In the genomic region with DNA sequence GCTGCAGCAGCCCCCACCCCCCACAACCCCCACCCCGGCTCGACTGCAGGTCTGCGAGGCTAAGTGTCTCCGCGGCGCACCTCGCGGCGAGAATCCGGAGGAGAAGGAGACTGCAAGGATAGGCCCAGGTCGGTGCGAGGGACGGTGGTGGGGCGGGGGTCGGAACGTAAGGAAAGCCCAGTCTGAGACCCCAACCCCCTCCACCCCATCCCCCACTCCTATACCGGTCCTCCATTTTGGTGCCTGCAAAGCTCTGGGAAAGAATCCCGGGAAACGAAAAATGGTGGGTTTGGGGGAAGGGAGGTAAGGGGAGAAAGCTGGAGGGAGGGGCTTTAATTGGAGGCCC, we compare ENCODE assay signal across 1 cellular context.
TF ChIP-seq lines count a peak whose summit lies in the region.

No MANE protein-coding gene starts in this region.

TF ChIP-seq in GM23338, 12 proteins besides CTCF, POLR2A, EP300 and RAD21 (continued from another document):
- TF ChIP-seq, protein P1, sequence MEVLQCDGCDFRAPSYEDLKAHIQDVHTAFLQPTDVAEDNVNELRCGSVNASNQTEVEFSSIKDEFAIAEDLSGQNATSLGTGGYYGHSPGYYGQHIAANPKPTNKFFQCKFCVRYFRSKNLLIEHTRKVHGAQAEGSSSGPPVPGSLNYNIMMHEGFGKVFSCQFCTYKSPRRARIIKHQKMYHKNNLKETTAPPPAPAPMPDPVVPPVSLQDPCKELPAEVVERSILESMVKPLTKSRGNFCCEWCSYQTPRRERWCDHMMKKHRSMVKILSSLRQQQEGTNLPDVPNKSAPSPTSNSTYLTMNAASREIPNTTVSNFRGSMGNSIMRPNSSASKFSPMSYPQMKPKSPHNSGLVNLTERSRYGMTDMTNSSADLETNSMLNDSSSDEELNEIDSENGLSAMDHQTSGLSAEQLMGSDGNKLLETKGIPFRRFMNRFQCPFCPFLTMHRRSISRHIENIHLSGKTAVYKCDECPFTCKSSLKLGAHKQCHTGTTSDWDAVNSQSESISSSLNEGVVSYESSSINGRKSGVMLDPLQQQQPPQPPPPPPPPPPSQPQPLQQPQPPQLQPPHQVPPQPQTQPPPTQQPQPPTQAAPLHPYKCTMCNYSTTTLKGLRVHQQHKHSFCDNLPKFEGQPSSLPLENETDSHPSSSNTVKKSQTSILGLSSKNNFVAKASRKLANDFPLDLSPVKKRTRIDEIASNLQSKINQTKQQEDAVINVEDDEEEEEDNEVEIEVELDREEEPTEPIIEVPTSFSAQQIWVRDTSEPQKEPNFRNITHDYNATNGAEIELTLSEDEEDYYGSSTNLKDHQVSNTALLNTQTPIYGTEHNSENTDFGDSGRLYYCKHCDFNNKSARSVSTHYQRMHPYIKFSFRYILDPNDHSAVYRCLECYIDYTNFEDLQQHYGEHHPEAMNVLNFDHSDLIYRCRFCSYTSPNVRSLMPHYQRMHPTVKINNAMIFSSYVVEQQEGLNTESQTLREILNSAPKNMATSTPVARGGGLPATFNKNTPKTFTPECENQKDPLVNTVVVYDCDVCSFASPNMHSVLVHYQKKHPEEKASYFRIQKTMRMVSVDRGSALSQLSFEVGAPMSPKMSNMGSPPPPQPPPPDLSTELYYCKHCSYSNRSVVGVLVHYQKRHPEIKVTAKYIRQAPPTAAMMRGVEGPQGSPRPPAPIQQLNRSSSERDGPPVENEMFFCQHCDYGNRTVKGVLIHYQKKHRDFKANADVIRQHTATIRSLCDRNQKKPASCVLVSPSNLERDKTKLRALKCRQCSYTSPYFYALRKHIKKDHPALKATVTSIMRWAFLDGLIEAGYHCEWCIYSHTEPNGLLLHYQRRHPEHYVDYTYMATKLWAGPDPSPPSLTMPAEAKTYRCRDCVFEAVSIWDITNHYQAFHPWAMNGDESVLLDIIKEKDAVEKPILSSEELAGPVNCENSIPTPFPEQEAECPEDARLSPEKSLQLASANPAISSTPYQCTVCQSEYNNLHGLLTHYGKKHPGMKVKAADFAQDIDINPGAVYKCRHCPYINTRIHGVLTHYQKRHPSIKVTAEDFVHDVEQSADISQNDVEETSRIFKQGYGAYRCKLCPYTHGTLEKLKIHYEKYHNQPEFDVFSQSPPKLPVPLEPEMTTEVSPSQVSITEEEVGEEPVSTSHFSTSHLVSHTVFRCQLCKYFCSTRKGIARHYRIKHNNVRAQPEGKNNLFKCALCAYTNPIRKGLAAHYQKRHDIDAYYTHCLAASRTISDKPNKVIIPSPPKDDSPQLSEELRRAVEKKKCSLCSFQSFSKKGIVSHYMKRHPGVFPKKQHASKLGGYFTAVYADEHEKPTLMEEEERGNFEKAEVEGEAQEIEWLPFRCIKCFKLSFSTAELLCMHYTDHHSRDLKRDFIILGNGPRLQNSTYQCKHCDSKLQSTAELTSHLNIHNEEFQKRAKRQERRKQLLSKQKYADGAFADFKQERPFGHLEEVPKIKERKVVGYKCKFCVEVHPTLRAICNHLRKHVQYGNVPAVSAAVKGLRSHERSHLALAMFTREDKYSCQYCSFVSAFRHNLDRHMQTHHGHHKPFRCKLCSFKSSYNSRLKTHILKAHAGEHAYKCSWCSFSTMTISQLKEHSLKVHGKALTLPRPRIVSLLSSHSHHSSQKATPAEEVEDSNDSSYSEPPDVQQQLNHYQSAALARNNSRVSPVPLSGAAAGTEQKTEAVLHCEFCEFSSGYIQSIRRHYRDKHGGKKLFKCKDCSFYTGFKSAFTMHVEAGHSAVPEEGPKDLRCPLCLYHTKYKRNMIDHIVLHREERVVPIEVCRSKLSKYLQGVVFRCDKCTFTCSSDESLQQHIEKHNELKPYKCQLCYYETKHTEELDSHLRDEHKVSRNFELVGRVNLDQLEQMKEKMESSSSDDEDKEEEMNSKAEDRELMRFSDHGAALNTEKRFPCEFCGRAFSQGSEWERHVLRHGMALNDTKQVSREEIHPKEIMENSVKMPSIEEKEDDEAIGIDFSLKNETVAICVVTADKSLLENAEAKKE (CRISPR knock-in tag; IDR thresholded peaks at IDR 0.05), result no peak
- TF ChIP-seq, protein P2, sequence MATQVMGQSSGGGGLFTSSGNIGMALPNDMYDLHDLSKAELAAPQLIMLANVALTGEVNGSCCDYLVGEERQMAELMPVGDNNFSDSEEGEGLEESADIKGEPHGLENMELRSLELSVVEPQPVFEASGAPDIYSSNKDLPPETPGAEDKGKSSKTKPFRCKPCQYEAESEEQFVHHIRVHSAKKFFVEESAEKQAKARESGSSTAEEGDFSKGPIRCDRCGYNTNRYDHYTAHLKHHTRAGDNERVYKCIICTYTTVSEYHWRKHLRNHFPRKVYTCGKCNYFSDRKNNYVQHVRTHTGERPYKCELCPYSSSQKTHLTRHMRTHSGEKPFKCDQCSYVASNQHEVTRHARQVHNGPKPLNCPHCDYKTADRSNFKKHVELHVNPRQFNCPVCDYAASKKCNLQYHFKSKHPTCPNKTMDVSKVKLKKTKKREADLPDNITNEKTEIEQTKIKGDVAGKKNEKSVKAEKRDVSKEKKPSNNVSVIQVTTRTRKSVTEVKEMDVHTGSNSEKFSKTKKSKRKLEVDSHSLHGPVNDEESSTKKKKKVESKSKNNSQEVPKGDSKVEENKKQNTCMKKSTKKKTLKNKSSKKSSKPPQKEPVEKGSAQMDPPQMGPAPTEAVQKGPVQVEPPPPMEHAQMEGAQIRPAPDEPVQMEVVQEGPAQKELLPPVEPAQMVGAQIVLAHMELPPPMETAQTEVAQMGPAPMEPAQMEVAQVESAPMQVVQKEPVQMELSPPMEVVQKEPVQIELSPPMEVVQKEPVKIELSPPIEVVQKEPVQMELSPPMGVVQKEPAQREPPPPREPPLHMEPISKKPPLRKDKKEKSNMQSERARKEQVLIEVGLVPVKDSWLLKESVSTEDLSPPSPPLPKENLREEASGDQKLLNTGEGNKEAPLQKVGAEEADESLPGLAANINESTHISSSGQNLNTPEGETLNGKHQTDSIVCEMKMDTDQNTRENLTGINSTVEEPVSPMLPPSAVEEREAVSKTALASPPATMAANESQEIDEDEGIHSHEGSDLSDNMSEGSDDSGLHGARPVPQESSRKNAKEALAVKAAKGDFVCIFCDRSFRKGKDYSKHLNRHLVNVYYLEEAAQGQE (IDR thresholded peaks at IDR 0.05; ENCODE audit: unreplicated experiment), result no peak
- TF ChIP-seq NANOG (IDR thresholded peaks at IDR 0.05; ENCODE audit: borderline replicate concordance) (no peak), POLR2AphosphoS5 (IDR thresholded peaks at IDR 0.05; ENCODE audit: low read depth) (no peak)
- TF ChIP-seq, protein P3, sequence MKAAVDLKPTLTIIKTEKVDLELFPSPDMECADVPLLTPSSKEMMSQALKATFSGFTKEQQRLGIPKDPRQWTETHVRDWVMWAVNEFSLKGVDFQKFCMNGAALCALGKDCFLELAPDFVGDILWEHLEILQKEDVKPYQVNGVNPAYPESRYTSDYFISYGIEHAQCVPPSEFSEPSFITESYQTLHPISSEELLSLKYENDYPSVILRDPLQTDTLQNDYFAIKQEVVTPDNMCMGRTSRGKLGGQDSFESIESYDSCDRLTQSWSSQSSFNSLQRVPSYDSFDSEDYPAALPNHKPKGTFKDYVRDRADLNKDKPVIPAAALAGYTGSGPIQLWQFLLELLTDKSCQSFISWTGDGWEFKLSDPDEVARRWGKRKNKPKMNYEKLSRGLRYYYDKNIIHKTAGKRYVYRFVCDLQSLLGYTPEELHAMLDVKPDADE (IDR thresholded peaks at IDR 0.05), result no peak
